In genomic region chr14:22871200-22871961, GRCh38 we compare ENCODE assay signal across 1 cellular context.
TF ChIP-seq lines count a peak whose summit lies in the region.

A gene with protein sequence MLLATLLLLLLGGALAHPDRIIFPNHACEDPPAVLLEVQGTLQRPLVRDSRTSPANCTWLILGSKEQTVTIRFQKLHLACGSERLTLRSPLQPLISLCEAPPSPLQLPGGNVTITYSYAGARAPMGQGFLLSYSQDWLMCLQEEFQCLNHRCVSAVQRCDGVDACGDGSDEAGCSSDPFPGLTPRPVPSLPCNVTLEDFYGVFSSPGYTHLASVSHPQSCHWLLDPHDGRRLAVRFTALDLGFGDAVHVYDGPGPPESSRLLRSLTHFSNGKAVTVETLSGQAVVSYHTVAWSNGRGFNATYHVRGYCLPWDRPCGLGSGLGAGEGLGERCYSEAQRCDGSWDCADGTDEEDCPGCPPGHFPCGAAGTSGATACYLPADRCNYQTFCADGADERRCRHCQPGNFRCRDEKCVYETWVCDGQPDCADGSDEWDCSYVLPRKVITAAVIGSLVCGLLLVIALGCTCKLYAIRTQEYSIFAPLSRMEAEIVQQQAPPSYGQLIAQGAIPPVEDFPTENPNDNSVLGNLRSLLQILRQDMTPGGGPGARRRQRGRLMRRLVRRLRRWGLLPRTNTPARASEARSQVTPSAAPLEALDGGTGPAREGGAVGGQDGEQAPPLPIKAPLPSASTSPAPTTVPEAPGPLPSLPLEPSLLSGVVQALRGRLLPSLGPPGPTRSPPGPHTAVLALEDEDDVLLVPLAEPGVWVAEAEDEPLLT (plus strand): TSS chr14:22871740. CDS start chr14:22872304, 564 bp downstream.

TF ChIP-seq in HCT116, 20 proteins besides CTCF, POLR2A, EP300 and RAD21 (continued from another document):
- TF ChIP-seq REST (IDR thresholded peaks at IDR 0.05; ENCODE audit: low read depth) (no peak), ZFX (IDR thresholded peaks at IDR 0.05) (peak; percentile 57), JUND (IDR thresholded peaks at IDR 0.05) (peak; percentile 37; the same call in 1 of the 2 replicates), SP1 (IDR thresholded peaks at IDR 0.05; ENCODE audit: low read depth) (peak; percentile 61), SRF (IDR thresholded peaks at IDR 0.05; ENCODE audit: low read depth) (peak; percentile 56; the same call in 1 of the 2 replicates), POLR2AphosphoS5 (IDR thresholded peaks at IDR 0.05; ENCODE audit: low read depth, low read length) (peak; percentile 68; the same call in 1 of the 2 replicates)
- TF ChIP-seq, protein P1, sequence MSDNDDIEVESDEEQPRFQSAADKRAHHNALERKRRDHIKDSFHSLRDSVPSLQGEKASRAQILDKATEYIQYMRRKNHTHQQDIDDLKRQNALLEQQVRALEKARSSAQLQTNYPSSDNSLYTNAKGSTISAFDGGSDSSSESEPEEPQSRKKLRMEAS (IDR thresholded peaks at IDR 0.05), result no peak; the same call in 1 of the 2 replicates
